In genomic region chr21:33977721-33978369, GRCh38 we compare ENCODE assay signal across 19 cellular contexts.
DNase-seq lines count a peak whose midpoint lies in the region; ATAC-seq, FAIRE-seq and TF ChIP-seq lines count a peak whose summit lies in the region.
"Had no signal": no experiment of that assay in that cellular context is flagged by ENCODE, and none has a peak within 500 bp of the region (broad histone marks: within the 10 kb centered on the region; RNA-seq: fewer than 3 reads in every experiment).

No MANE protein-coding gene starts in this region.

- H3K4me1 ChIP-seq in OCI-LY7 (ENCODE audit: insufficient read depth, low read length, poor library complexity, severe bottlenecking) (peaks cover 32% of the 10 kb centered on the region), K562 (replicated peaks in 1 of 2; ENCODE audit: control insufficient read depth in 2 of 2, insufficient read depth in 2 of 2, low read length in 2 of 2) (peaks cover 12 to 36% of the 10 kb centered on the region in 2 experiments; a peak in 4 of 5 replicates), psoas muscle (peaks cover 13% of the 10 kb centered on the region)

- TF ChIP-seq RAD21 in K562 (CRISPR knock-in tag; conservative IDR thresholded peaks at IDR 0.05 in 1 of 2, IDR thresholded peaks at IDR 0.05 in 1 of 2), result no peak

- no peaks in the 10 kb centered on the region for H3K9me2 ChIP-seq in OCI-LY7 (ENCODE audit: insufficient read depth, low read length)

- in situ Hi-C loops in K562 (cut with MboI), result no loop called here

- no peak for TF ChIP-seq EP300 in K562 (IDR thresholded peaks at IDR 0.05; ENCODE audit: low read length)

- DNase-seq in activated CD4-positive, alpha-beta T cell treated with anti-CD3 and anti-CD28 coated beads, Interleukin-2, amount 10 ng/mL, durations not matched to agents 24 days and 14 days, result no peak
- no peak for DNase-seq in activated CD4-positive, alpha-beta T cell treated with anti-CD3 and anti-CD28 coated beads for 4 hours
- DNase-seq in OCI-LY7 (ENCODE audit: low spot score) (no peak), K562 (ENCODE audit: extremely low read depth in 1 of 4, low spot score in 3 of 4) (no peak), psoas muscle (no peak), SKM-1 treated with dmso at 0.1 percent for 144 hours (lab: John Stamatoyannopoulos, UW; ENCODE audit: unreplicated experiment) (no peak)
- no peak for DNase-seq in stimulated activated CD4-positive, alpha-beta T cell treated with anti-CD3 and anti-CD28 coated beads, Interleukin-4, amount 100 ng/mL, for 4 hours
- DNase-seq: activated CD4-positive, CD25-positive, alpha-beta regulatory T cell; dermis blood vessel endothelial cell; DMS53; foreskin melanocyte; kidney; NCI-H187; NCI-H526 treated with DMSO at 0.1 percent for 48 hours; SIG-M5; upper lobe of left lung had no signal

- no peaks in the 10 kb centered on the region for H3K9me3 ChIP-seq in OCI-LY7 (ENCODE audit: low read length)
- no peaks in the 10 kb centered on the region for H3K9me3 ChIP-seq in K562 (replicated peaks; ENCODE audit: control insufficient read depth, insufficient read depth, low read depth, low read length)
- no peaks in the 10 kb centered on the region for H3K9me3 ChIP-seq in psoas muscle
- H3K9me3 ChIP-seq: A549, upper lobe of left lung had no signal

- no peaks in the 10 kb centered on the region for H4K20me1 ChIP-seq in OCI-LY7 (ENCODE audit: insufficient read depth, low read length)
- no peaks in the 10 kb centered on the region for H4K20me1 ChIP-seq in K562 (replicated peaks; ENCODE audit: control insufficient read depth, insufficient read depth, low read length)

- peaks cover 23% of the 10 kb centered on the region for H3K36me3 Mint-ChIP-seq in activated CD4-positive, alpha-beta T cell treated with anti-CD3 and anti-CD28 coated beads, Interleukin-2, amount 10 ng/mL, durations not matched to agents 24 days and 14 days (ENCODE audit: low read depth)

- H3K27me3 Mint-ChIP-seq in activated CD4-positive, alpha-beta T cell treated with anti-CD3 and anti-CD28 coated beads, Interleukin-2, amount 10 ng/mL, durations not matched to agents 24 days and 14 days, result no peaks in the 10 kb centered on the region

- TF ChIP-seq CTCF in OCI-LY7 (conservative IDR thresholded peaks at IDR 0.05; ENCODE audit: low read length) (no peak), K562 (IDR thresholded peaks at IDR 0.05 in 2 of 3, conservative IDR thresholded peaks at IDR 0.05 in 1 of 3; ENCODE audit: insufficient read depth in 2 of 3, low read depth in 1 of 3, low read length in 3 of 3) (no peak), psoas muscle (IDR thresholded peaks at IDR 0.05) (no peak)

- H3K79me2 ChIP-seq in OCI-LY7 (ENCODE audit: insufficient read depth, low read depth, low read length) (no peaks in the 10 kb centered on the region), K562 (ENCODE audit: control insufficient read depth, insufficient read depth, low read length) (no peaks in the 10 kb centered on the region)

- intact Hi-C loops in activated CD4-positive, alpha-beta T cell treated with anti-CD3 and anti-CD28 coated beads, Interleukin-2, amount 10 ng/mL, durations not matched to agents 24 days and 14 days (cut with micrococcal nuclease), result loop anchor here (2.0 kb wide), 3 partner anchors 45 to 213 kb away; no protein-coding TSS in a partner anchor
- intact Hi-C loops in OCI-LY7 (cut with micrococcal nuclease; ENCODE audit: unreplicated experiment), result no loop called here
- intact Hi-C loops in K562 (cut with micrococcal nuclease), result loop anchor here (5.0 to 10.0 kb wide), 3 partner anchors 41 to 393 kb away; partner anchors contain the start of gene DONSON
- intact Hi-C loops in psoas muscle (cut with DNase I), result no loop called here

- no peak overlapping the region for H3K4me3 ChIP-seq in OCI-LY7 (ENCODE audit: low read depth, low read length, poor library complexity, severe bottlenecking)
- no peak overlapping the region for H3K4me3 ChIP-seq in K562
- no peak overlapping the region for H3K4me3 ChIP-seq in psoas muscle
- H3K4me3 ChIP-seq: A549, upper lobe of left lung had no signal

- CTCF ChIA-PET in OCI-LY7 (lab: Charles Lee; ENCODE audit: unreplicated experiment) (no interaction called here), K562 (lab: Yijun Ruan, JAX; ENCODE audit: low intra/inter-chr PET ratio) (no interaction called here)

- H3K27me3 ChIP-seq in K562 (ENCODE audit: control insufficient read depth in 2 of 2, insufficient read depth in 2 of 2, low read length in 2 of 2) (no peaks in the 10 kb centered on the region), psoas muscle (ENCODE audit: insufficient read depth in 3 of 3, low read length in 2 of 3) (no peaks in the 10 kb centered on the region)
- H3K27me3 ChIP-seq: upper lobe of left lung had no signal

- H2AFZ ChIP-seq in OCI-LY7 (ENCODE audit: low read length), result peak overlapping the region; percentile 82
- H2AFZ ChIP-seq in K562 (ENCODE audit: low read depth, low read length), result peak overlapping the region; percentile 18; the same call in 1 of the 2 replicates

- H3K9me1 ChIP-seq in K562 (ENCODE audit: control insufficient read depth, insufficient read depth, low read length), result no peaks in the 10 kb centered on the region

- H3K9me3 Mint-ChIP-seq in activated CD4-positive, alpha-beta T cell treated with anti-CD3 and anti-CD28 coated beads, Interleukin-2, amount 10 ng/mL, durations not matched to agents 24 days and 14 days, result peaks cover 4% of the 10 kb centered on the region

- 73% methylated on average over 12 of the region's 12 CpGs for WGBS in K562 (ENCODE audit: insufficient coverage, low coverage, missing lambda C conversion rate)
- 67 to 78% (median 71%) methylated on average over 12 of the region's 12 CpGs for WGBS in psoas muscle, 3 donors

- H3K36me3 ChIP-seq in OCI-LY7 (ENCODE audit: insufficient read depth, low read length) (no peaks in the 10 kb centered on the region), K562 (ENCODE audit: control insufficient read depth, insufficient read depth, low read length) (no peaks in the 10 kb centered on the region), psoas muscle (ENCODE audit: insufficient read depth in 1 of 2, low read depth in 1 of 2) (no peaks in the 10 kb centered on the region)
- H3K36me3 ChIP-seq: upper lobe of left lung had no signal

- POLR2A ChIA-PET in OCI-LY7 (lab: Charles Lee) (interaction anchor here (0.5 to 2.3 kb wide), 8 partner anchors 9 to 372 kb away, joined by 3 to 9 read pairs (median 3); no protein-coding TSS in a partner anchor), K562 (lab: Yijun Ruan, JAX) (interaction anchor here (1.0 to 4.3 kb wide), 5 partner anchors 9 to 16 kb away, joined by 3 to 24 read pairs (median 5); no protein-coding TSS in a partner anchor)

- no peak for FAIRE-seq in K562 (lab: Jason Lieb, UNC)
- FAIRE-seq: A549, H1, kidney had no signal

- no TSS peak for BruUV-seq in OCI-LY7 (replicated peaks; lab: Mats Ljungman, UMichigan)
- BruUV-seq in K562 (replicated peaks; lab: Mats Ljungman, UMichigan), result no TSS peak

- H3K27ac Mint-ChIP-seq in activated CD4-positive, alpha-beta T cell treated with anti-CD3 and anti-CD28 coated beads, Interleukin-2, amount 10 ng/mL, durations not matched to agents 24 days and 14 days, result peak overlapping the region; percentile 97

- H3K4me2 ChIP-seq in OCI-LY7 (ENCODE audit: low read length) (peak overlapping the region; percentile 64; the same call in 1 of the 2 replicates), K562 (ENCODE audit: insufficient read depth, low read length) (peak overlapping the region; percentile 81)

- no peak for ATAC-seq in K562
- ATAC-seq in psoas muscle, result no peak
- ATAC-seq in GM21423 (IDR thresholded peaks at IDR 0.05; ENCODE audit: unreplicated experiment), result no peak
- ATAC-seq: A549 had no signal

- H3K27ac ChIP-seq in OCI-LY7 (ENCODE audit: low read depth, low read length, poor library complexity, severe bottlenecking) (no peak overlapping the region), K562 (ENCODE audit: extremely low read depth, low read depth, low read length) (peak overlapping the region; percentile 92), psoas muscle (peak overlapping the region; percentile 86)

- 0 out of 4 replicates have a peak overlapping the region, but pooled peaks of 1 of the 2 experiments have one; percentile 76 for H3K9ac ChIP-seq in K562 (ENCODE audit: insufficient read depth in 1 of 2, low read depth in 2 of 2, low read length in 2 of 2)

- H3K4me3 Mint-ChIP-seq in activated CD4-positive, alpha-beta T cell treated with anti-CD3 and anti-CD28 coated beads, Interleukin-2, amount 10 ng/mL, durations not matched to agents 24 days and 14 days, result peak overlapping the region; percentile 71

- peaks cover 64% of the 10 kb centered on the region for H3K4me1 Mint-ChIP-seq in activated CD4-positive, alpha-beta T cell treated with anti-CD3 and anti-CD28 coated beads, Interleukin-2, amount 10 ng/mL, durations not matched to agents 24 days and 14 days

- TF ChIP-seq POLR2A in K562 (conservative IDR thresholded peaks at IDR 0.05), result no peak

TF ChIP-seq in K562, 482 proteins besides CTCF, POLR2A, EP300 and RAD21 (continues in another document):
- 0 out of 2 replicates have a peak, but pooled peaks have one; percentile 19 for TF ChIP-seq SMAD4 (CRISPR knock-in tag; conservative IDR thresholded peaks at IDR 0.05)
- no peak for TF ChIP-seq RBM22 (IDR thresholded peaks at IDR 0.05; ENCODE audit: low read depth, low read length, poor library complexity, severe bottlenecking)

Comparison
In these comparisons a context has a peak if more than half of its experiments do, and no peak if none do; other contexts are left out.
1. intact Hi-C loops: an anchor here in activated CD4-positive, alpha-beta T cell treated with anti-CD3 and anti-CD28 coated beads, Interleukin-2, amount 10 ng/mL, durations not matched to agents 24 days and 14 days (2.0 kb wide) and K562 (5.0 to 10.0 kb wide); none called in OCI-LY7 and psoas muscle.